36 cellular contexts compared by ENCODE assay signal in the genomic region with DNA sequence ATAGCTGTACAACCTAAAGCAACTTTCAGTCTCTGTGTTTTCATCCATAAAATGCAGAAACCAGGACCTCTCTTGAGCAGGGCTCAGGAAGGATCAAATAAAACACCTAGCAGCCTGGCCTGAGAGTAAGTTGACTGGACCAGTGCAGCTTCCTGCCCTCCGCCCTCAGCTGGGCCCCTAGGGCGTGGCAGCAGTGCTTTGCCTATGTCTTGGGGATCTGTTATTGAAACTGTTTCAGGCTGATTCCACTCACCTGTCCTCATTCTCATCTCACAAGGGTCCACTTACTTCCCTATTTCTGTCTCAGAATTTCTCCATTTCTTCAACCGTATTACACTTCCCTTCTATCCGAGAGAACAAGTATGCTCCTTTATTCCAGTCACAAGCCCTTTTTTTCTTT. TPM values are rescaled to one million over a fixed set of nuclear protein-coding genes. Genes with fewer than 3 reads are reported as not detected.
"Had no signal": no experiment of that assay in that cellular context is flagged by ENCODE, and none has a peak within 500 bp of the region (broad histone marks: within the 10 kb centered on the region; RNA-seq: fewer than 3 reads in every experiment).

No MANE protein-coding gene starts in this region.

- FAIRE-seq: keratinocyte, pancreas, small intestine had no signal

- H3K4me1 Mint-ChIP-seq: brain had no signal

- H3K27ac Mint-ChIP-seq: activated CD4-positive, alpha-beta memory T cell treated with anti-CD3 and anti-CD28 coated beads for 36 hours; activated naive CD4-positive, alpha-beta T cell treated with anti-CD3 and anti-CD28 coated beads, Interleukin-2, amount 10 ng/mL, durations not matched to agents 7 days and 5 days; activated T-cell treated with anti-CD3 and anti-CD28 coated beads, Interleukin-2, amount 50 U/mL, for 24 hours; brain; naive thymus-derived CD4-positive, alpha-beta T cell had no signal

- DNase-seq: activated CD4-positive, alpha-beta memory T cell treated with anti-CD3 and anti-CD28 coated beads for 36 hours; activated CD4-positive, alpha-beta T cell treated with anti-CD3 and anti-CD28 coated beads, Interleukin-2, amount 10 ng/mL, durations not matched to agents 24 days and 14 days; activated CD8-positive, alpha-beta memory T cell treated with anti-CD3 and anti-CD28 coated beads, Interleukin-2, amount 50 U/mL, for 48 hours; activated gamma-delta T cell; activated naive CD4-positive, alpha-beta T cell treated with anti-CD3 and anti-CD28 coated beads, Interleukin-2, amount 10 ng/mL, durations not matched to agents 7 days and 5 days; activated naive CD8-positive, alpha-beta T cell treated with anti-CD3 and anti-CD28 coated beads, Interleukin-2, amount 10 ng/mL, durations not matched to agents 7 days and 5 days; activated T-cell treated with anti-CD3 and anti-CD28 coated beads, Interleukin-2, amount 50 U/mL, for 24 hours; cerebellar nuclear complex; colonic mucosa; effector CD8-positive, alpha-beta T cell; left cardiac atrium; naive thymus-derived CD4-positive, alpha-beta T cell; nucleus accumbens; pancreas; psoas muscle; sigmoid colon; small intestine; stimulated activated CD4-positive, alpha-beta T cell treated with anti-CD3 and anti-CD28 coated beads, Interleukin-1b, Interleukin-23, amount 100 ng/mL, for 48 hours; stimulated activated naive CD4-positive, alpha-beta T cell; T-helper 9 cell; tibial artery; upper lobe of right lung; WERI-Rb-1 had no signal

- H3K4me3 Mint-ChIP-seq: activated CD4-positive, alpha-beta memory T cell treated with anti-CD3 and anti-CD28 coated beads for 36 hours; activated CD4-positive, alpha-beta T cell treated with anti-CD3 and anti-CD28 coated beads, Interleukin-2, amount 10 ng/mL, durations not matched to agents 24 days and 14 days; activated naive CD4-positive, alpha-beta T cell treated with anti-CD3 and anti-CD28 coated beads, Interleukin-2, amount 10 ng/mL, durations not matched to agents 7 days and 5 days; activated naive CD8-positive, alpha-beta T cell treated with anti-CD3 and anti-CD28 coated beads, Interleukin-2, amount 10 ng/mL, durations not matched to agents 7 days and 5 days; activated T-cell treated with anti-CD3 and anti-CD28 coated beads, Interleukin-2, amount 50 U/mL, for 24 hours; brain; mesothelial cell of epicardium; naive thymus-derived CD4-positive, alpha-beta T cell had no signal

- H3K9me3 Mint-ChIP-seq: activated CD4-positive, alpha-beta memory T cell treated with anti-CD3 and anti-CD28 coated beads for 36 hours; activated CD4-positive, alpha-beta T cell treated with anti-CD3 and anti-CD28 coated beads, Interleukin-2, amount 10 ng/mL, durations not matched to agents 24 days and 14 days; activated naive CD4-positive, alpha-beta T cell treated with anti-CD3 and anti-CD28 coated beads, Interleukin-2, amount 10 ng/mL, durations not matched to agents 7 days and 5 days; activated naive CD8-positive, alpha-beta T cell treated with anti-CD3 and anti-CD28 coated beads, Interleukin-2, amount 10 ng/mL, durations not matched to agents 7 days and 5 days; activated T-cell treated with anti-CD3 and anti-CD28 coated beads, Interleukin-2, amount 50 U/mL, for 24 hours; brain; mesothelial cell of epicardium; naive thymus-derived CD4-positive, alpha-beta T cell had no signal

- H3K27me3 Mint-ChIP-seq: activated CD4-positive, alpha-beta memory T cell treated with anti-CD3 and anti-CD28 coated beads for 36 hours; activated CD4-positive, alpha-beta T cell treated with anti-CD3 and anti-CD28 coated beads, Interleukin-2, amount 10 ng/mL, durations not matched to agents 24 days and 14 days; activated naive CD4-positive, alpha-beta T cell treated with anti-CD3 and anti-CD28 coated beads, Interleukin-2, amount 10 ng/mL, durations not matched to agents 7 days and 5 days; activated naive CD8-positive, alpha-beta T cell treated with anti-CD3 and anti-CD28 coated beads, Interleukin-2, amount 10 ng/mL, durations not matched to agents 7 days and 5 days; activated T-cell treated with anti-CD3 and anti-CD28 coated beads, Interleukin-2, amount 50 U/mL, for 24 hours; brain; naive thymus-derived CD4-positive, alpha-beta T cell had no signal

- ATAC-seq: activated CD4-positive, CD25-positive, alpha-beta regulatory T cell treated with anti-CD3 and anti-CD28 coated beads, Interleukin-2, amount 50 U/mL, for 24 hours; gastroesophageal sphincter; left cardiac atrium; naive thymus-derived CD4-positive, alpha-beta T cell; pancreas; psoas muscle; upper lobe of right lung had no signal

- H3K27ac ChIP-seq: ascending aorta, cardiac muscle cell, colonic mucosa, gastroesophageal sphincter, hepatocyte, pancreas, psoas muscle, sigmoid colon, suprapubic skin, tibial artery, upper lobe of right lung, WERI-Rb-1 had no signal

RNA-seq across cellular contexts. Expression of a gene that starts 18.0 kb away (rescaled TPM):
- total RNA-seq: ascending aorta had no signal

RNA-seq across cellular contexts. Expression of a gene that starts 54.5 kb away (rescaled TPM):
- total RNA-seq: activated CD4-positive, alpha-beta memory T cell treated with anti-CD3 and anti-CD28 coated beads for 36 hours; activated CD4-positive, alpha-beta T cell treated with anti-CD3 and anti-CD28 coated beads, Interleukin-2, amount 10 ng/mL, durations not matched to agents 24 days and 14 days; activated naive CD8-positive, alpha-beta T cell treated with anti-CD3 and anti-CD28 coated beads, Interleukin-2, amount 10 ng/mL, durations not matched to agents 7 days and 5 days; ascending aorta; cardiac muscle cell; dermis microvascular lymphatic vessel endothelial cell; epithelial cell of proximal tubule; gastroesophageal sphincter; left cardiac atrium; liver; mesothelial cell of epicardium; naive thymus-derived CD4-positive, alpha-beta T cell; psoas muscle; sigmoid colon had no signal
- polyA plus RNA-seq: cardiac muscle cell; keratinocyte; liver; naive thymus-derived CD4-positive, alpha-beta T cell; neural cell; psoas muscle; sigmoid colon; small intestine had no signal
